In genomic region chr1:59814180-59814900, GRCh38 we compare ENCODE assay signal across 8 cellular contexts. TPM values are rescaled to one million over a fixed set of nuclear protein-coding genes. Genes with fewer than 3 reads are reported as not detected.
DNase-seq lines count a peak whose midpoint lies in the region; ATAC-seq and TF ChIP-seq lines count a peak whose summit lies in the region.

No MANE protein-coding gene starts in this region.

- H3K36me3 ChIP-seq in PC-9 (ENCODE audit: low read depth) (no peaks in the 10 kb centered on the region), thoracic aorta (no peaks in the 10 kb centered on the region)

- CTCF ChIA-PET in PC-9 (lab: Charles Lee) = no interaction called here

- H3K79me2 ChIP-seq in PC-9 (ENCODE audit: low read depth) = peaks cover 43% of the 10 kb centered on the region

- peaks cover 13% of the 10 kb centered on the region for H3K4me1 ChIP-seq in PC-9 (replicated peaks; ENCODE audit: insufficient read depth)
- H3K4me1 ChIP-seq in thoracic aorta (ENCODE audit: control insufficient read depth in 1 of 2, low read depth in 2 of 2) = peaks cover 4 to 14% of the 10 kb centered on the region in 2 donors

- DNase-seq in C1 segment of cervical spinal cord (lab: John Stamatoyannopoulos, UW) (peak in 9 of 14 donors; percentile 6 to 99 (median 17)), PC-9 (peak; percentile 92 to 96), glomerular visceral epithelial cell (ENCODE audit: extremely low spot score) (peak; percentile 99), osteocyte (ENCODE audit: extremely low spot score, unreplicated experiment) (no peak), thoracic aorta (ENCODE audit: low spot score) (peak; percentile 22)
- peak; percentile 83 for DNase-seq in activated effector memory CD4-positive, alpha-beta T cell treated with Interleukin-2 at 50 U/mL for 16 hours

- H3F3A ChIP-seq in PC-9 (ENCODE audit: insufficient read depth, low read depth) = no peaks in the 10 kb centered on the region

- H3K4me3 Mint-ChIP-seq in osteocyte (ENCODE audit: unreplicated experiment) = peak overlapping the region; percentile 62

- TF ChIP-seq CTCF in PC-9 (conservative IDR thresholded peaks at IDR 0.05) = no peak
- no peak for TF ChIP-seq CTCF in osteocyte (IDR thresholded peaks at IDR 0.05)
- TF ChIP-seq CTCF in thoracic aorta (IDR thresholded peaks at IDR 0.05) = no peak

- 0 out of 2 replicates have a peak overlapping the region, but pooled peaks have one; percentile 13 for H3K27ac ChIP-seq in PC-9
- no peak overlapping the region for H3K27ac ChIP-seq in thoracic aorta

- H3K27me3 Mint-ChIP-seq in osteocyte (ENCODE audit: unreplicated experiment) = peaks cover 45% of the 10 kb centered on the region

- H2AFZ ChIP-seq in PC-9 = peak overlapping the region; percentile 100

- H3K9me3 ChIP-seq in PC-9 (ENCODE audit: insufficient read depth, low read depth) = no peaks in the 10 kb centered on the region
- H3K9me3 ChIP-seq in thoracic aorta = no peaks in the 10 kb centered on the region

- intact Hi-C loops in PC-9 (cut with micrococcal nuclease; ENCODE audit: unreplicated experiment) = no loop called here

- no peaks in the 10 kb centered on the region for H3K9me3 Mint-ChIP-seq in osteocyte (ENCODE audit: unreplicated experiment)

- peak overlapping the region; percentile 94 for H3K4me3 ChIP-seq in PC-9
- peak overlapping the region; percentile 66 for H3K4me3 ChIP-seq in thoracic aorta

- peaks cover 6% of the 10 kb centered on the region for H3K4me1 Mint-ChIP-seq in osteocyte (ENCODE audit: unreplicated experiment)

- no peak overlapping the region for H3K27ac Mint-ChIP-seq in osteocyte (ENCODE audit: unreplicated experiment)

- BruUV-seq in PC-9 (replicated peaks; lab: Mats Ljungman, UMichigan) = no TSS peak

- ATAC-seq in GM19397 (IDR thresholded peaks at IDR 0.05; ENCODE audit: unreplicated experiment) (peak; percentile 96), HG03565 (IDR thresholded peaks at IDR 0.05; ENCODE audit: unreplicated experiment) (peak; percentile 96), thoracic aorta (ENCODE audit: insufficient number of reproducible peaks, low FRiP score, low read depth) (no peak)

- H3K27me3 ChIP-seq in PC-9 (ENCODE audit: insufficient read depth, low read depth) (no peaks in the 10 kb centered on the region), thoracic aorta (replicated peaks; ENCODE audit: insufficient read depth) (no peaks in the 10 kb centered on the region)

- peak overlapping the region; percentile 75 for H3K4me2 ChIP-seq in PC-9

- H4K20me1 ChIP-seq in PC-9 (ENCODE audit: insufficient read depth) = no peaks in the 10 kb centered on the region

- no peaks in the 10 kb centered on the region for H3K36me3 Mint-ChIP-seq in osteocyte (ENCODE audit: unreplicated experiment)

- POLR2A ChIA-PET in PC-9 (lab: Charles Lee; ENCODE audit: unreplicated experiment) = interaction anchor here (0.6 kb wide), 1 partner anchor 669 kb away, joined by 4 read pairs; no protein-coding TSS in a partner anchor

- no peaks in the 10 kb centered on the region for H3K9me2 ChIP-seq in PC-9 (ENCODE audit: insufficient read depth)

RNA-seq across cellular contexts. Expression of gene HOOK1, which starts 0.4 kb away (rescaled TPM):
- total RNA-seq in PC-9 (2021) (23.7 and 27.9 TPM in 2 replicates), osteocyte (0.05 TPM in 1 of 2 replicates, not detected in the other), thoracic aorta (under 1 TPM; 0.27 to 0.63 TPM)

Comparison
In these comparisons a context has a peak if more than half of its experiments do, and no peak if none do; other contexts are left out.
1. RNA of gene HOOK1, which starts 0.4 kb away (total RNA-seq): 23.7 to 27.9 TPM in PC-9; 0.27 to 0.63 TPM in thoracic aorta and 0.05 TPM in osteocyte; every median in the first group is over 10 times any median in the second.